ENCODE assay signal across 8 cellular contexts in genomic region chr11:3859373-3859881, GRCh38. TPM values are rescaled to one million over a fixed set of nuclear protein-coding genes. Genes with fewer than 3 reads are reported as not detected.
A peak's percentile ranks its signal among the peaks of the same experiment; 100 is the strongest.
DNase-seq lines count a peak whose midpoint lies in the region; ATAC-seq, FAIRE-seq and TF ChIP-seq lines count a peak whose summit lies in the region.

No MANE protein-coding gene starts in this region.

- POLR2A ChIA-PET in Caco-2 (lab: Charles Lee), result no interaction called here

- no peaks in the 10 kb centered on the region for H3K9me3 ChIP-seq in lung (ENCODE audit: control insufficient read depth in 2 of 2, insufficient read depth in 1 of 2, low read length in 1 of 2)
- no peaks in the 10 kb centered on the region for H3K9me3 ChIP-seq in Caco-2
- H3K9me3 ChIP-seq in kidney (ENCODE audit: control insufficient read depth in 1 of 2, low read length in 2 of 2), result no peaks in the 10 kb centered on the region

- 74 to 76% methylated on average over 4 of the region's 4 CpGs for WGBS in lung, 2 donors

- DNase-seq in NCI-H748 (lab: John Stamatoyannopoulos, UW; ENCODE audit: unreplicated experiment) (peak; percentile 14), NCI-H748 treated with DMSO at 0.1 percent for 48 hours (lab: John Stamatoyannopoulos, UW) (no peak), lung (ENCODE audit: low spot score) (no peak), CD1c-positive myeloid dendritic cell (ENCODE audit: extremely low spot score) (no peak), Caco-2 (no peak), kidney (no peak)
- peak; percentile 36 for DNase-seq in T-helper 2 cell treated with Interferon-gamma antibody and Interleukin-4, amounts not matched to agents 5 μg/mL and 100 μg/mL, for 36 hours (ENCODE audit: low spot score)

- H3K36me3 ChIP-seq in lung (ENCODE audit: control insufficient read depth in 2 of 2, insufficient read depth in 2 of 2, low read length in 2 of 2) (no peaks in the 10 kb centered on the region), Caco-2 (ENCODE audit: control insufficient read depth, insufficient read depth, low read length) (no peaks in the 10 kb centered on the region), kidney (ENCODE audit: control insufficient read depth in 1 of 2, insufficient read depth in 2 of 2, low read length in 2 of 2) (no peaks in the 10 kb centered on the region)

- CTCF ChIA-PET in Caco-2 (lab: Charles Lee), result interaction anchor here (0.7 kb wide), 1 partner anchor 10 kb away, joined by 3 read pairs; no protein-coding TSS in a partner anchor

- peaks cover 58% of the 10 kb centered on the region for H3K4me1 Mint-ChIP-seq in T-helper 2 cell treated with Interferon-gamma antibody and Interleukin-4, amounts not matched to agents 5 μg/mL and 100 μg/mL, for 36 hours (ENCODE audit: low read depth)
- H3K4me1 Mint-ChIP-seq in Caco-2 (ENCODE audit: low read depth, unreplicated experiment), result peaks cover 26% of the 10 kb centered on the region

- no peaks in the 10 kb centered on the region for H3K27me3 Mint-ChIP-seq in T-helper 2 cell treated with Interferon-gamma antibody and Interleukin-4, amounts not matched to agents 5 μg/mL and 100 μg/mL, for 36 hours (ENCODE audit: low read depth)
- H3K27me3 Mint-ChIP-seq in Caco-2 (ENCODE audit: insufficient read depth, unreplicated experiment), result no peaks in the 10 kb centered on the region

- H3K36me3 Mint-ChIP-seq in T-helper 2 cell treated with Interferon-gamma antibody and Interleukin-4, amounts not matched to agents 5 μg/mL and 100 μg/mL, for 36 hours (ENCODE audit: low read depth), result peaks cover 27% of the 10 kb centered on the region
- peaks cover 12% of the 10 kb centered on the region for H3K36me3 Mint-ChIP-seq in Caco-2 (ENCODE audit: insufficient read depth, unreplicated experiment)

- peak overlapping the region; percentile 83 for H3K4me3 Mint-ChIP-seq in T-helper 2 cell treated with Interferon-gamma antibody and Interleukin-4, amounts not matched to agents 5 μg/mL and 100 μg/mL, for 36 hours
- no peak overlapping the region for H3K4me3 Mint-ChIP-seq in Caco-2 (ENCODE audit: unreplicated experiment)

- TF ChIP-seq CTCF in lung (IDR thresholded peaks at IDR 0.05; ENCODE audit: control extremely low read depth, extremely low read depth) (no peak), Caco-2 (IDR thresholded peaks at IDR 0.05; ENCODE audit: insufficient read depth in 1 of 2, low read depth in 1 of 2, low read length in 1 of 2, severe bottlenecking in 1 of 2, unreplicated experiment in 1 of 2) (no peak), kidney (IDR thresholded peaks at IDR 0.05; ENCODE audit: borderline replicate concordance, extremely low read depth, insufficient read depth) (no peak)

- ATAC-seq in HG02798 (IDR thresholded peaks at IDR 0.05; ENCODE audit: poor library complexity, unreplicated experiment), result peak; percentile 36
- no peak for ATAC-seq in lung (ENCODE audit: insufficient read depth, low FRiP score)

- intact Hi-C loops in Caco-2 (cut with micrococcal nuclease; ENCODE audit: unreplicated experiment) (no loop called here), kidney (cut with DNase I) (no loop called here)

- FAIRE-seq in kidney (lab: Jason Lieb, UNC), result no peak

- H3K4me1 ChIP-seq in lung (ENCODE audit: control insufficient read depth in 2 of 2, insufficient read depth in 2 of 2, low read length in 2 of 2) (peaks cover 16 to 38% of the 10 kb centered on the region in 2 donors), Caco-2 (peaks cover 8% of the 10 kb centered on the region), kidney (ENCODE audit: control insufficient read depth in 1 of 2, insufficient read depth in 1 of 2, low read depth in 1 of 2, low read length in 2 of 2) (peaks cover 17 to 24% of the 10 kb centered on the region in 2 donors)

- H3K9me3 Mint-ChIP-seq in T-helper 2 cell treated with Interferon-gamma antibody and Interleukin-4, amounts not matched to agents 5 μg/mL and 100 μg/mL, for 36 hours, result no peaks in the 10 kb centered on the region
- H3K9me3 Mint-ChIP-seq in Caco-2 (ENCODE audit: unreplicated experiment), result no peaks in the 10 kb centered on the region

- H3K27ac ChIP-seq in lung (ENCODE audit: low read depth in 1 of 2, low read length in 1 of 2) (peak overlapping the region; percentile 17 to 34), kidney (ENCODE audit: low read depth in 2 of 2, low read length in 2 of 2) (no peak overlapping the region)

- H3K9ac ChIP-seq in kidney (ENCODE audit: low read length in 2 of 2), result no peak overlapping the region

- no peaks in the 10 kb centered on the region for H3K27me3 ChIP-seq in lung (ENCODE audit: control insufficient read depth, insufficient read depth)
- no peaks in the 10 kb centered on the region for H3K27me3 ChIP-seq in Caco-2 (replicated peaks; ENCODE audit: control insufficient read depth, insufficient read depth, low read length)

- H3K4me3 ChIP-seq in lung (no peak overlapping the region), Caco-2 (ENCODE audit: low read depth, low read length) (no peak overlapping the region), kidney (ENCODE audit: low read length in 2 of 2) (no peak overlapping the region)

- BruUV-seq in Caco-2 (replicated peaks; lab: Mats Ljungman, UMichigan), result no TSS peak

- H3K27ac Mint-ChIP-seq in T-helper 2 cell treated with Interferon-gamma antibody and Interleukin-4, amounts not matched to agents 5 μg/mL and 100 μg/mL, for 36 hours, result peak overlapping the region; percentile 69
- H3K27ac Mint-ChIP-seq in Caco-2 (ENCODE audit: unreplicated experiment), result no peak overlapping the region

RNA-seq across cellular contexts. Expression of gene STIM1, which starts 4.0 kb away (rescaled TPM):
- total RNA-seq in lung (10 to 100 TPM; 49.7 to 56.4 TPM), Caco-2 (2022) (54.2 and 55.1 TPM in 2 replicates), kidney (68.0 TPM)
- polyA plus RNA-seq in lung (10 to 100 TPM; 12.1 to 32.6 TPM), kidney (ENCODE audit: insufficient read depth, low read depth, low replicate concordance) (15.7 TPM)

RNA-seq across cellular contexts. Expression of gene RHOG, which starts 18.7 kb away (rescaled TPM):
- total RNA-seq in lung (10 to 100 TPM; 15.4 to 95.8 TPM), Caco-2 (2022) (36.9 and 40.5 TPM in 2 replicates), kidney (56.0 TPM)
- polyA plus RNA-seq in lung (100 to 1,000 TPM in 1 of 2 donors, 10 to 100 TPM in 1; 69.4 to 287 TPM), kidney (ENCODE audit: insufficient read depth, low read depth, low replicate concordance) (43.1 TPM)

RNA-seq across cellular contexts. Expression of gene PGAP2, which starts 51.1 kb away (rescaled TPM):
- 10 to 100 TPM; 22.4 to 23.6 TPM for total RNA-seq in lung
- polyA plus RNA-seq in lung, result 10 to 100 TPM; 17.5 to 19.4 TPM
- total RNA-seq in Caco-2 (2022), result 53.6 and 57.9 TPM in 2 replicates
- total RNA-seq in kidney, result 19.5 TPM
- 17.5 TPM for polyA plus RNA-seq in kidney (ENCODE audit: insufficient read depth, low read depth, low replicate concordance)

Comparison
In these comparisons a context has a peak if more than half of its experiments do, and no peak if none do; other contexts are left out.
1. DNase-seq: peak in NCI-H748 (single experiment) and T-helper 2 cell treated with Interferon-gamma antibody and Interleukin-4, amounts not matched to agents 5 μg/mL and 100 μg/mL, for 36 hours (single experiment); none in NCI-H748 treated with DMSO at 0.1 percent for 48 hours (single experiment), lung (single experiment), CD1c-positive myeloid dendritic cell (single experiment), Caco-2 (0 of 2) and kidney (single experiment).
2. H3K27ac ChIP-seq: peak in lung (2 of 2); none in kidney (0 of 2).